Comparison of ENCODE assay signal across 8 cellular contexts in the genomic region with DNA sequence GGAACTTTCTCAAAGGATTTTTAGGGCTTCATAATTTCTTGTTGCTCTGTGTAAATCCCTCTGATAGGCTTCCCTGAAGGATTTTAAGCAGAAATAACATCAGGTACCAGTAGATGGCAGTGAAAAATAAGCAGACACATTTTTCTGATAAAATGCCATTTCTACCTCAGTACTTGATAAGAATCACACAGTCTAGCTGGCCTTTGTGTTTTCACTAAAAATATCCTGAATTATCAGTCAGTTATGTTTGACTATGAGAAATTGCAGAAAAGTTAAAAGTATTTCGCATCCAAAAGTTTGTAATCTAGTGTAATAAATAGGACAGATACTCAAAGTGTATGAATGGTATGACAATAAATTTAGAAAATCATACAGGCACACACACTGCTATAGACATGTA.
DNase-seq lines count a peak whose midpoint lies in the region; ATAC-seq, FAIRE-seq and TF ChIP-seq lines count a peak whose summit lies in the region.

No MANE protein-coding gene starts in this region.

- H3K4me1 ChIP-seq in endothelial cell of umbilical vein (ENCODE audit: control insufficient read depth, extremely low read depth, insufficient read depth, low read length) = peaks cover 2% of the 10 kb centered on the region

- H3K4me2 ChIP-seq in endothelial cell of umbilical vein (ENCODE audit: insufficient read depth, low read length) = no peak overlapping the region

- DNase-seq in AG09319 (ENCODE audit: extremely low read depth, low read depth) = no peak
- DNase-seq in GM19239 (ENCODE audit: insufficient read length, low spot score) = peak; percentile 4
- DNase-seq in NCI-H774 (lab: John Stamatoyannopoulos, UW) = peak; percentile 65
- DNase-seq in endothelial cell of umbilical vein (ENCODE audit: low read depth, low spot score) = peak; percentile 65
- peak; percentile 28 for DNase-seq in retina
- DNase-seq in NCI-H2081 treated with DMSO at 0.1 percent for 48 hours (lab: John Stamatoyannopoulos, UW) = no peak
- no peak for DNase-seq in MV-4-11 (lab: John Stamatoyannopoulos, UW)

- H2AFZ ChIP-seq in endothelial cell of umbilical vein (ENCODE audit: low read depth, low read length) = no peak overlapping the region

- no peaks in the 10 kb centered on the region for H3K9me1 ChIP-seq in endothelial cell of umbilical vein (replicated peaks; ENCODE audit: control insufficient read depth, extremely low read depth, insufficient read depth, low read length)

- H4K20me1 ChIP-seq in endothelial cell of umbilical vein (replicated peaks; ENCODE audit: control insufficient read depth, extremely low read depth, insufficient read depth, low read length) = no peaks in the 10 kb centered on the region

- H3K36me3 ChIP-seq in endothelial cell of umbilical vein (ENCODE audit: control insufficient read depth in 2 of 2, extremely low read depth in 1 of 2, insufficient read depth in 2 of 2, low read length in 2 of 2) = peaks cover 0 to 2% of the 10 kb centered on the region in 2 experiments

- no peaks in the 10 kb centered on the region for H3K27me3 ChIP-seq in endothelial cell of umbilical vein (ENCODE audit: control insufficient read depth in 2 of 2, insufficient read depth in 2 of 2, low read length in 2 of 2)

- no TSS peak for BruUV-seq in endothelial cell of umbilical vein (replicated peaks; lab: Mats Ljungman, UMichigan)

- no peak for ATAC-seq in GM19452 (IDR thresholded peaks at IDR 0.05; ENCODE audit: unreplicated experiment)

- H3K27ac ChIP-seq in endothelial cell of umbilical vein (ENCODE audit: insufficient read depth, low read depth, low read length) = no peak overlapping the region

- H3K9ac ChIP-seq in endothelial cell of umbilical vein (replicated peaks; ENCODE audit: extremely low read depth, insufficient read depth, low read length) = no peak overlapping the region

- no peak for TF ChIP-seq POLR2A in endothelial cell of umbilical vein (IDR thresholded peaks at IDR 0.05; ENCODE audit: low read depth, low read length)

- intact Hi-C loops in endothelial cell of umbilical vein (cut with micrococcal nuclease) = loop anchor here (1.0 kb wide), 1 partner anchor 196 kb away; no protein-coding TSS in a partner anchor

- H3K9me3 ChIP-seq in endothelial cell of umbilical vein (replicated peaks; ENCODE audit: control insufficient read depth, insufficient read depth, low read length) = no peaks in the 10 kb centered on the region

- FAIRE-seq in GM19239 (lab: Jason Lieb, UNC) = peak; percentile 63
- peak; percentile 43 for FAIRE-seq in endothelial cell of umbilical vein (lab: Jason Lieb, UNC)

- dilution Hi-C loops in endothelial cell of umbilical vein (cut with MboI; ENCODE audit: extremely low pct_ligation_motif_present, low sequenced_read_pairs) = no loop called here

- POLR2A ChIA-PET in endothelial cell of umbilical vein (lab: Charles Lee) = no interaction called here

- TF ChIP-seq CTCF in AG09319 (IDR thresholded peaks at IDR 0.05; ENCODE audit: low read depth, low read length) (peak; percentile 55), endothelial cell of umbilical vein (IDR thresholded peaks at IDR 0.05; ENCODE audit: extremely low read depth in 1 of 2, insufficient read depth in 1 of 2, low read depth in 1 of 2, low read length in 2 of 2) (peak; percentile 24 to 38)

- no peaks in the 10 kb centered on the region for H3K79me2 ChIP-seq in endothelial cell of umbilical vein (ENCODE audit: control insufficient read depth, insufficient read depth, low read length)

- H3K4me3 ChIP-seq in endothelial cell of umbilical vein (replicated peaks in 1 of 3; ENCODE audit: insufficient read depth in 1 of 3, low read depth in 1 of 3, low read length in 3 of 3) = no peak overlapping the region

- CTCF ChIA-PET in endothelial cell of umbilical vein (lab: Charles Lee) = interaction anchor here (1.0 to 4.5 kb wide), 8 partner anchors 11 to 196 kb away, joined by 3 to 49 read pairs (median 7); partner anchors contain the start of gene FRZB

TF ChIP-seq in endothelial cell of umbilical vein, 7 proteins besides CTCF, POLR2A, EP300 and RAD21:
- TF ChIP-seq, protein P1, sequence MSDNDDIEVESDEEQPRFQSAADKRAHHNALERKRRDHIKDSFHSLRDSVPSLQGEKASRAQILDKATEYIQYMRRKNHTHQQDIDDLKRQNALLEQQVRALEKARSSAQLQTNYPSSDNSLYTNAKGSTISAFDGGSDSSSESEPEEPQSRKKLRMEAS (IDR thresholded peaks at IDR 0.05; ENCODE audit: insufficient read depth, insufficient read length) = no peak
- TF ChIP-seq POLR2AphosphoS5 (IDR thresholded peaks at IDR 0.05; ENCODE audit: insufficient read depth, low read depth, low read length) (no peak), EZH2 (IDR thresholded peaks at IDR 0.05; ENCODE audit: borderline replicate concordance, low read depth, low read length, severe bottlenecking) (no peak), GATA2 (IDR thresholded peaks at IDR 0.05; ENCODE audit: insufficient read depth, insufficient read length, low read depth, low read length) (no peak), JUN (IDR thresholded peaks at IDR 0.05; ENCODE audit: borderline replicate concordance, insufficient read depth, insufficient read length, low read depth) (no peak), FOS (IDR thresholded peaks at IDR 0.05; ENCODE audit: borderline replicate concordance, insufficient read depth, low read length) (no peak), MYC (IDR thresholded peaks at IDR 0.05; ENCODE audit: low read depth, low read length) (no peak)

Comparison
In these comparisons a context has a peak if more than half of its experiments do, and no peak if none do; other contexts are left out.
1. DNase-seq: peak in GM19239 (single experiment), NCI-H774 (single experiment), endothelial cell of umbilical vein (single experiment) and retina (single experiment); none in AG09319 (single experiment), NCI-H2081 treated with DMSO at 0.1 percent for 48 hours (single experiment) and MV-4-11 (single experiment).